Comparison of ENCODE assay signal across 10 cellular contexts in the genomic region with DNA sequence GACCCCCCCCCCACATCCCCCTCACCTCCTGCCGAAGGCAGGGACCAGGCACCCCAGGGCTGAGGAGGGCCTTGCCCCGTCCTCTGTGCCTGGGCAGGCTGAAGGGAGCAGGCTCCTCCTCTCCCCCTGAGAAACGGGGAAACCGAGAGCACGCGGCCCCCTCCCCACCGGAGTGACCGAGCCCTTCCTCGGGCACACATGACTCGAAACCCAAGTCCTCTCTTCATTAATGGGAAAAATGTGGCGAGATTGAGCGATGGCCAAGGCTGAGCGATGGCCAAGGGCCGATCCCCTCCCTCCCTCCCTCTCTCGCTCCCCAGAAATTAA. TPM values are rescaled to one million over a fixed set of nuclear protein-coding genes. Genes with fewer than 3 reads are reported as not detected.
DNase-seq lines count a peak whose midpoint lies in the region; ATAC-seq and TF ChIP-seq lines count a peak whose summit lies in the region.
"Had no signal": no experiment of that assay in that cellular context is flagged by ENCODE, and none has a peak within 500 bp of the region (broad histone marks: within the 10 kb centered on the region; RNA-seq: fewer than 3 reads in every experiment).

No MANE protein-coding gene starts in this region.

- intact Hi-C loops in activated T-helper 2 cell treated with anti-CD3 and anti-CD28 coated beads, Interferon-gamma antibody, Interleukin-2, Interleukin-4, amounts not matched to agents 10 μg/mL and 5 μg/mL and 100 μg/mL, durations not matched to agents 14 hours and 24 hours and 36 hours (cut with micrococcal nuclease) = no loop called here

- H3K27me3 ChIP-seq in BJ (ENCODE audit: control insufficient read depth, insufficient read depth, low read length) = no peaks in the 10 kb centered on the region
- H3K27me3 ChIP-seq in SJSA1 (replicated peaks) = no peaks in the 10 kb centered on the region

- H3K36me3 ChIP-seq in BJ (ENCODE audit: control insufficient read depth, insufficient read depth, low read length) (peaks cover 4% of the 10 kb centered on the region; the same call in 1 of the 2 replicates), SJSA1 (no peaks in the 10 kb centered on the region)

- TF ChIP-seq CTCF in BJ (IDR thresholded peaks at IDR 0.05; ENCODE audit: insufficient read depth, low read depth, low read length) (no peak), fibroblast of mammary gland (conservative IDR thresholded peaks at IDR 0.05; ENCODE audit: control insufficient read depth, insufficient read depth, low read depth, low read length) (no peak), osteocyte (IDR thresholded peaks at IDR 0.05) (no peak)

- DNase-seq in BJ (ENCODE audit: low read depth) = no peak
- no peak for DNase-seq in SJSA1 (ENCODE audit: low read depth in 1 of 2, low spot score in 2 of 2)
- no peak for DNase-seq in fibroblast of mammary gland (ENCODE audit: low read depth)
- DNase-seq in osteocyte (ENCODE audit: extremely low spot score, unreplicated experiment) = no peak
- no peak for DNase-seq in activated T-helper 2 cell treated with anti-CD3 and anti-CD28 coated beads, Interferon-gamma antibody, Interleukin-2, Interleukin-4, amounts not matched to agents 10 μg/mL and 5 μg/mL and 100 μg/mL, durations not matched to agents 14 hours and 24 hours and 36 hours (ENCODE audit: low spot score)
- DNase-seq in SW 1271 (lab: John Stamatoyannopoulos, UW) = no peak
- DNase-seq: GF-D8, NCI-H2029 treated with DMSO at 0.1 percent for 48 hours had no signal

- ATAC-seq in GM21367 (IDR thresholded peaks at IDR 0.05; ENCODE audit: unreplicated experiment) = no peak
- no peak for ATAC-seq in HG03135 (IDR thresholded peaks at IDR 0.05; ENCODE audit: unreplicated experiment)

- H3K9me3 Mint-ChIP-seq in osteocyte (ENCODE audit: unreplicated experiment) = no peaks in the 10 kb centered on the region
- no peaks in the 10 kb centered on the region for H3K9me3 Mint-ChIP-seq in activated T-helper 2 cell treated with anti-CD3 and anti-CD28 coated beads, Interferon-gamma antibody, Interleukin-2, Interleukin-4, amounts not matched to agents 10 μg/mL and 5 μg/mL and 100 μg/mL, durations not matched to agents 14 hours and 24 hours and 36 hours

- H3K27ac ChIP-seq in SJSA1 = peak overlapping the region; percentile 43

- H3K4me3 Mint-ChIP-seq in osteocyte (ENCODE audit: unreplicated experiment) = peak overlapping the region; percentile 69
- H3K4me3 Mint-ChIP-seq in activated T-helper 2 cell treated with anti-CD3 and anti-CD28 coated beads, Interferon-gamma antibody, Interleukin-2, Interleukin-4, amounts not matched to agents 10 μg/mL and 5 μg/mL and 100 μg/mL, durations not matched to agents 14 hours and 24 hours and 36 hours (ENCODE audit: low read depth) = no peak overlapping the region

- H3K4me1 Mint-ChIP-seq in osteocyte (ENCODE audit: unreplicated experiment) = peaks cover 52% of the 10 kb centered on the region
- H3K4me1 Mint-ChIP-seq in activated T-helper 2 cell treated with anti-CD3 and anti-CD28 coated beads, Interferon-gamma antibody, Interleukin-2, Interleukin-4, amounts not matched to agents 10 μg/mL and 5 μg/mL and 100 μg/mL, durations not matched to agents 14 hours and 24 hours and 36 hours (ENCODE audit: low read depth) = peaks cover 1% of the 10 kb centered on the region

- CTCF ChIA-PET in BJ (lab: Yijun Ruan, JAX) = no interaction called here

- no peaks in the 10 kb centered on the region for H3K27me3 Mint-ChIP-seq in osteocyte (ENCODE audit: unreplicated experiment)
- H3K27me3 Mint-ChIP-seq in activated T-helper 2 cell treated with anti-CD3 and anti-CD28 coated beads, Interferon-gamma antibody, Interleukin-2, Interleukin-4, amounts not matched to agents 10 μg/mL and 5 μg/mL and 100 μg/mL, durations not matched to agents 14 hours and 24 hours and 36 hours (ENCODE audit: low read depth) = peaks cover 54% of the 10 kb centered on the region

- peak overlapping the region; percentile 17 for H3K4me3 ChIP-seq in BJ (ENCODE audit: low read depth, low read length)
- H3K4me3 ChIP-seq in SJSA1 = peak overlapping the region; percentile 45
- H3K4me3 ChIP-seq in fibroblast of mammary gland (ENCODE audit: control insufficient read depth, low read depth, low read length) = peak overlapping the region; percentile 31

- H3K36me3 Mint-ChIP-seq in osteocyte (ENCODE audit: unreplicated experiment) = peaks cover 2% of the 10 kb centered on the region
- no peaks in the 10 kb centered on the region for H3K36me3 Mint-ChIP-seq in activated T-helper 2 cell treated with anti-CD3 and anti-CD28 coated beads, Interferon-gamma antibody, Interleukin-2, Interleukin-4, amounts not matched to agents 10 μg/mL and 5 μg/mL and 100 μg/mL, durations not matched to agents 14 hours and 24 hours and 36 hours (ENCODE audit: low read depth)

- H3K4me1 ChIP-seq in SJSA1 (replicated peaks) = peaks cover 37% of the 10 kb centered on the region

- no peaks in the 10 kb centered on the region for H3K9me3 ChIP-seq in SJSA1 (replicated peaks)

- POLR2A ChIA-PET in BJ (lab: Charles Lee) = no interaction called here

- H3K27ac Mint-ChIP-seq in osteocyte (ENCODE audit: unreplicated experiment) = peak overlapping the region; percentile 56
- no peak overlapping the region for H3K27ac Mint-ChIP-seq in activated T-helper 2 cell treated with anti-CD3 and anti-CD28 coated beads, Interferon-gamma antibody, Interleukin-2, Interleukin-4, amounts not matched to agents 10 μg/mL and 5 μg/mL and 100 μg/mL, durations not matched to agents 14 hours and 24 hours and 36 hours

RNA-seq across cellular contexts. Expression of a gene that starts 7.0 kb away (rescaled TPM):
- 1.1 and 3.3 TPM in 2 replicates for polyA plus RNA-seq in BJ (2011; rRNA removed)
- 4.1 and 5.9 TPM in 2 replicates for polyA minus RNA-seq in BJ (2011; rRNA and poly(A)+ RNA removed)
- 2.9 and 4.1 TPM in 2 replicates for total RNA-seq in SJSA1 (2014; rRNA removed; shearing (Covaris generic))
- total RNA-seq in osteocyte = 10.6 and 11.4 TPM in 2 replicates
- total RNA-seq in activated T-helper 2 cell treated with anti-CD3 and anti-CD28 coated beads, Interferon-gamma antibody, Interleukin-2, Interleukin-4, amounts not matched to agents 10 μg/mL and 5 μg/mL and 100 μg/mL, durations not matched to agents 14 hours and 24 hours and 36 hours = not detected in 2 replicates
